In genomic region chr19:30667227-30667626, GRCh38 we compare ENCODE assay signal across 26 cellular contexts.
A peak's percentile ranks its signal among the peaks of the same experiment; 100 is the strongest.
DNase-seq lines count a peak whose midpoint lies in the region; ATAC-seq, FAIRE-seq and TF ChIP-seq lines count a peak whose summit lies in the region.
"Had no signal": no experiment of that assay in that cellular context is flagged by ENCODE, and none has a peak within 500 bp of the region (broad histone marks: within the 10 kb centered on the region; RNA-seq: fewer than 3 reads in every experiment).

No MANE protein-coding gene starts in this region.

- no peak overlapping the region for H3K4me2 ChIP-seq in H1 (ENCODE audit: insufficient read depth in 1 of 2, low read depth in 2 of 2, low read length in 2 of 2)
- H3K4me2 ChIP-seq: BLaER1 had no signal

- CTCF ChIA-PET in HEK293 (lab: Yijun Ruan, JAX) (interaction anchor here (0.5 to 11.0 kb wide), 50 partner anchors 8 to 1558 kb away, joined by 3 to 225 read pairs (median 4); no protein-coding TSS in a partner anchor), H1 (lab: Charles Lee; ENCODE audit: partially characterized antibody) (interaction anchor here (0.6 to 8.4 kb wide), 29 partner anchors 9 to 1763 kb away, joined by 3 to 94 read pairs (median 4); no protein-coding TSS in a partner anchor)

- TF ChIP-seq POLR2A in H1 (IDR thresholded peaks at IDR 0.05; ENCODE audit: control extremely low read depth in 1 of 2, low read depth in 2 of 2, low read length in 2 of 2) (no peak), stomach (IDR thresholded peaks at IDR 0.05) (no peak)

- H3K18ac ChIP-seq in H1 (ENCODE audit: extremely low read depth, low read length): no peak overlapping the region

- no peak overlapping the region for H2BK5ac ChIP-seq in H1 (ENCODE audit: low read depth, low read length)

- H3K79me2 ChIP-seq in H1 (ENCODE audit: control insufficient read depth in 1 of 2, insufficient read depth in 2 of 2, low read length in 2 of 2): no peaks in the 10 kb centered on the region

- no peak overlapping the region for H4K8ac ChIP-seq in H1 (ENCODE audit: extremely low read depth, insufficient read depth, low read length)

- no peaks in the 10 kb centered on the region for H4K20me1 ChIP-seq in H1 (replicated peaks in 1 of 2; ENCODE audit: control insufficient read depth in 1 of 2, insufficient read depth in 2 of 2, low read length in 2 of 2)
- H4K20me1 ChIP-seq: BLaER1 had no signal

- H2BK20ac ChIP-seq in H1 (ENCODE audit: low read length): no peak overlapping the region

- H3K4ac ChIP-seq in H1 (replicated peaks; ENCODE audit: insufficient read length, low read depth, low read length): no peak overlapping the region

- H3K56ac ChIP-seq in H1 (replicated peaks; ENCODE audit: insufficient read length, low read depth, low read length): no peak overlapping the region

- H3K36me3 Mint-ChIP-seq in activated naive CD4-positive, alpha-beta T cell treated with anti-CD3 and anti-CD28 coated beads, Interleukin-2, amount 50 U/mL, for 72 hours: no peaks in the 10 kb centered on the region
- H3K36me3 Mint-ChIP-seq: CD4-positive, CD25-positive, alpha-beta regulatory T cell; CD8-positive, alpha-beta T cell had no signal

- WGBS in H1 (ENCODE audit: extremely low coverage in 1 of 2, insufficient coverage in 1 of 2, insufficient read length in 1 of 2, insufficient replicate concordance in 2 of 2, low coverage in 1 of 2, low lambda C conversion rate in 2 of 2, missing lambda C conversion rate in 1 of 2), 2 experiments: 97% methylated on average over 7 of the region's 7 CpGs; no CpG with 5 or more reads in 1 of the 2 experiments
- 69 to 82% (median 76%) methylated on average over 7 of the region's 7 CpGs for WGBS in stomach, 5 donors

- H3K27ac ChIP-seq in HEK293 (ENCODE audit: extremely low read depth, low read depth, low read length): peak overlapping the region; percentile 11; the same call in 1 of the 2 replicates
- no peak overlapping the region for H3K27ac ChIP-seq in H1 (ENCODE audit: low read depth, low read length)
- H3K27ac ChIP-seq in stomach: no peak overlapping the region
- H3K27ac ChIP-seq: 22Rv1, BLaER1, C4-2B, GM23248 had no signal

- no peak for ATAC-seq in GM21526 (IDR thresholded peaks at IDR 0.05; ENCODE audit: low FRiP score, unreplicated experiment)
- no peak for ATAC-seq in activated naive CD4-positive, alpha-beta T cell treated with anti-CD3 and anti-CD28 coated beads, Interleukin-2, amount 50 U/mL, for 72 hours
- ATAC-seq: CD8-positive, alpha-beta T cell; GM12878; HCT116 had no signal

- no peaks in the 10 kb centered on the region for H3K36me3 ChIP-seq in HEK293 (ENCODE audit: control insufficient read depth in 2 of 2, insufficient read depth in 1 of 2, low read length in 2 of 2)
- H3K36me3 ChIP-seq in H1 (ENCODE audit: control insufficient read depth in 2 of 4, insufficient read depth in 4 of 4, low read length in 3 of 4): no peaks in the 10 kb centered on the region
- H3K36me3 ChIP-seq in stomach: no peaks in the 10 kb centered on the region
- H3K36me3 ChIP-seq: BLaER1 had no signal

- H3K79me1 ChIP-seq in H1 (ENCODE audit: low read depth, low read length): no peaks in the 10 kb centered on the region

- no peak overlapping the region for H4K91ac ChIP-seq in H1 (replicated peaks; ENCODE audit: insufficient read length, low read length)

- no peaks in the 10 kb centered on the region for H3K9me3 Mint-ChIP-seq in activated naive CD4-positive, alpha-beta T cell treated with anti-CD3 and anti-CD28 coated beads, Interleukin-2, amount 50 U/mL, for 72 hours
- H3K9me3 Mint-ChIP-seq: CD4-positive, CD25-positive, alpha-beta regulatory T cell; CD8-positive, alpha-beta T cell; H9; HFFc6 had no signal

- no peak for TF ChIP-seq CTCF in HEK293 (tag by site-specific recombination; IDR thresholded peaks at IDR 0.05)
- TF ChIP-seq CTCF in H1 (IDR thresholded peaks at IDR 0.05; ENCODE audit: control extremely low read depth in 1 of 3, insufficient read depth in 1 of 3, low read depth in 1 of 3, low read length in 3 of 3): no peak
- TF ChIP-seq CTCF in stomach (IDR thresholded peaks at IDR 0.05): no peak

- H2AFZ ChIP-seq in H1 (ENCODE audit: low read length): no peak overlapping the region
- H2AFZ ChIP-seq: GM23248 had no signal

- POLR2A ChIA-PET in HEK293 (lab: Yijun Ruan, JAX): interaction anchor here (0.6 to 1.3 kb wide), 2 partner anchors 650 to 1738 kb away, joined by 3 read pairs; partner anchors contain the start of gene DPY19L3
- POLR2A ChIA-PET in H1 (lab: Charles Lee; ENCODE audit: partially characterized antibody): no interaction called here

- H2BK12ac ChIP-seq in H1 (ENCODE audit: low read depth, low read length): no peak overlapping the region; the same call in 1 of the 2 replicates

- no peak overlapping the region for H2AK5ac ChIP-seq in H1 (ENCODE audit: low read depth, low read length)

- H3K9me3 ChIP-seq in HEK293 (ENCODE audit: control insufficient read depth, insufficient read depth, low read depth, low read length) (no peaks in the 10 kb centered on the region), H1 (ENCODE audit: insufficient read depth in 2 of 2, low read depth in 1 of 2, low read length in 1 of 2) (no peaks in the 10 kb centered on the region), stomach (no peaks in the 10 kb centered on the region)
- H3K9me3 ChIP-seq: BLaER1 had no signal

- no peak overlapping the region for H2BK120ac ChIP-seq in H1 (replicated peaks; ENCODE audit: low read depth, low read length)

- H3K9ac ChIP-seq in H1 (replicated peaks in 1 of 4; ENCODE audit: extremely low read depth in 1 of 4, low read depth in 3 of 4, low read length in 3 of 4): no peak overlapping the region
- H3K9ac ChIP-seq: BLaER1, GM23248 had no signal

- TF ChIP-seq EP300 in H1 (IDR thresholded peaks at IDR 0.05; ENCODE audit: borderline replicate concordance in 1 of 2, low read depth in 2 of 2, low read length in 2 of 2): no peak
- no peak for TF ChIP-seq EP300 in stomach (IDR thresholded peaks at IDR 0.05)

- no peaks in the 10 kb centered on the region for H3K23me2 ChIP-seq in H1 (ENCODE audit: low read depth, low read length)

- H3K27ac Mint-ChIP-seq in activated naive CD4-positive, alpha-beta T cell treated with anti-CD3 and anti-CD28 coated beads, Interleukin-2, amount 50 U/mL, for 72 hours: no peak overlapping the region
- H3K27ac Mint-ChIP-seq: B cell; CD4-positive, CD25-positive, alpha-beta regulatory T cell; CD8-positive, alpha-beta T cell; H9; HFFc6 had no signal

- no peaks in the 10 kb centered on the region for H3K27me3 ChIP-seq in H1 (replicated peaks in 1 of 4; ENCODE audit: control insufficient read depth in 3 of 4, extremely low read depth in 1 of 4, insufficient read depth in 3 of 4, low read length in 3 of 4)
- peaks cover 3 to 40% (median 14%) of the 10 kb centered on the region in 3 donors for H3K27me3 ChIP-seq in stomach
- H3K27me3 ChIP-seq: BLaER1 had no signal

- H3K14ac ChIP-seq in H1 (ENCODE audit: insufficient read length): no peak overlapping the region

- DNase-seq in H1 (ENCODE audit: low read depth in 1 of 2, low spot score in 2 of 2): no peak
- peak; percentile 49 for DNase-seq in mesenteric fat pad (ENCODE audit: low spot score)
- peak; percentile 13 for DNase-seq in stomach
- no peak for DNase-seq in activated naive CD4-positive, alpha-beta T cell treated with anti-CD3 and anti-CD28 coated beads, Interleukin-2, amount 50 U/mL, for 72 hours (ENCODE audit: low spot score in 2 of 2)
- no peak for DNase-seq in NCI-H446 (lab: John Stamatoyannopoulos, UW)
- no peak for DNase-seq in GM19240 (ENCODE audit: insufficient read length, low spot score)
- DNase-seq: CD4-positive, CD25-positive, alpha-beta regulatory T cell; CD8-positive, alpha-beta T cell; DMS 273 treated with DMSO at 0.1 percent for 48 hours; DMS79; EL; GDM1; GM23248; H9; HFFc6 had no signal

- FAIRE-seq in H1 (lab: Jason Lieb, UNC): no peak
- FAIRE-seq: A204.1, D721Med, GM12878, GM19239 had no signal

- no peak overlapping the region for H3K23ac ChIP-seq in H1 (ENCODE audit: insufficient read length)

- 0 out of 2 replicates have a peak overlapping the region, but pooled peaks have one; percentile 72 for H2BK15ac ChIP-seq in H1 (ENCODE audit: low read length)

- intact Hi-C loops in stomach (cut with DNase I; ENCODE audit: low total_unique reads): no loop called here

- H3K4me1 ChIP-seq in HEK293 (ENCODE audit: control insufficient read depth, insufficient read depth, low read length) (peaks cover 38% of the 10 kb centered on the region), H1 (replicated peaks in 1 of 4; ENCODE audit: control insufficient read depth in 3 of 4, insufficient read depth in 4 of 4, low read length in 3 of 4) (peaks cover 0 to 7% (median 3%) of the 10 kb centered on the region in 4 experiments; a peak in 3 of 7 replicates), stomach (peaks cover 3 to 35% (median 20%) of the 10 kb centered on the region in 4 donors)

- H3K4me3 ChIP-seq in HEK293 (ENCODE audit: low read depth, low read length) (no peak overlapping the region), H1 (ENCODE audit: extremely low read depth in 1 of 4, insufficient read depth in 2 of 4, low read depth in 3 of 4, low read length in 4 of 4) (no peak overlapping the region), stomach (no peak overlapping the region)
- H3K4me3 ChIP-seq: BLaER1, GM12878, GM23248 had no signal

- no peak for TF ChIP-seq RAD21 in H1 (IDR thresholded peaks at IDR 0.05 in 1 of 2, conservative IDR thresholded peaks at IDR 0.05 in 1 of 2; ENCODE audit: low read depth in 2 of 2, low read length in 2 of 2)

- no peak overlapping the region for H4K5ac ChIP-seq in H1 (ENCODE audit: insufficient read length, low read depth, low read length)

TF ChIP-seq in HEK293, 187 proteins besides CTCF, POLR2A, EP300 and RAD21 (continues in another document):
- TF ChIP-seq KLF16 (tag by site-specific recombination; IDR thresholded peaks at IDR 0.05): no peak

TF ChIP-seq in H1, 55 proteins besides CTCF, POLR2A, EP300 and RAD21 (continues in another document):
- no peak for TF ChIP-seq YY1 (IDR thresholded peaks at IDR 0.05; ENCODE audit: low read depth, low read length)
- TF ChIP-seq SP1 (IDR thresholded peaks at IDR 0.05; ENCODE audit: low read depth, low read length): no peak
- no peak for TF ChIP-seq ATF2 (IDR thresholded peaks at IDR 0.05; ENCODE audit: low read length)
- no peak for TF ChIP-seq BRCA1 (IDR thresholded peaks at IDR 0.05; ENCODE audit: low read depth, low read length)
- no peak for TF ChIP-seq BACH1 (IDR thresholded peaks at IDR 0.05; ENCODE audit: low read length)
- TF ChIP-seq CBX8 (IDR thresholded peaks at IDR 0.05; ENCODE audit: borderline replicate concordance, low read depth, low read length): no peak

Comparison
In these comparisons a context has a peak if more than half of its experiments do, and no peak if none do; other contexts are left out.
1. DNase-seq: peak in mesenteric fat pad (single experiment) and stomach (single experiment); none in H1 (0 of 2), activated naive CD4-positive, alpha-beta T cell treated with anti-CD3 and anti-CD28 coated beads, Interleukin-2, amount 50 U/mL, for 72 hours (0 of 2), NCI-H446 (0 of 2) and GM19240 (single experiment).